Comparison of ENCODE assay signal across 14 cellular contexts in the genomic region with DNA sequence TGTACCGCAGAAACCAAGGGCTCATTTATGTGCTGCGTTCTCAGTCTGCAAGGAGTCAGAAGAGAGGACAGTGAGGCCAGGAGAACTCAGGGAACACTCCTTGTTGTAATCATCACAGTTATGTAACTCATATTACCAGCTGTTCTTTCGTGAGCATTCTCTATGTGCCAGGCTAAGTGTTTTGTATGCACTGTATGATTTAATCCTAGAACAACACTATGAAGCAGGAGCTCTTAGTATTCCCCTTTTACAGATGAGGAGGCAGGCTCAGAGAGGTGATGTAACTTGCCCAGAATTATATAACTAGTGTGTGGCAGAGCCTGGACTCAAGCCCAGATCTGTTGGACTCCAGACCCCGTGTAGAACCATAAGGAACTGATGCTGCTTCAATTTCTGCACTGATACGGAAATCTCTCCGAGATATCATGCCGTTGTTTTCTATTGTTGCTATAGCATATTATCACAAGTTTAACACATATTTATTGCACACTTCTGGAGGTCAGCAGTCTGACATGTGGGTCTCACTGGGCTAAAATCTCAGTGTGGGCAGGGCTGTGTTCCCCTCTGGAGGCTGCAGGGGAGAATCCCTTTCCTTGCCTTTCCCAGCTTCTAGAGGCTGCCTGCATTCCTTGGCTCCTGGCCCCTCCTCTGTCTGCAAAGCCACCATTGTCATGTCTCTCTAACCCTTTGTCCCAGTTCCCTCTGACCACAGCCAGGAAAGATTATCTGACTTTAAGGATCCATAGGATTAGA. TPM values are rescaled to one million over a fixed set of nuclear protein-coding genes. Genes with fewer than 3 reads are reported as not detected.
A peak's percentile ranks its signal among the peaks of the same experiment; 100 is the strongest.
DNase-seq lines count a peak whose midpoint lies in the region; ATAC-seq and TF ChIP-seq lines count a peak whose summit lies in the region.
"Had no signal": no experiment of that assay in that cellular context is flagged by ENCODE, and none has a peak within 500 bp of the region (broad histone marks: within the 10 kb centered on the region; RNA-seq: fewer than 3 reads in every experiment).

No MANE protein-coding gene starts in this region.

- peak in 1 of 4 donors; percentile 45 for TF ChIP-seq EP300 in upper lobe of left lung (IDR thresholded peaks at IDR 0.05)

- TF ChIP-seq POLR2A in right lobe of liver (IDR thresholded peaks at IDR 0.05) (no peak), upper lobe of left lung (IDR thresholded peaks at IDR 0.05) (no peak)

- intact Hi-C loops in right lobe of liver (cut with DNase I) = no loop called here

- TF ChIP-seq CTCF in right lobe of liver (IDR thresholded peaks at IDR 0.05) = no peak
- no peak for TF ChIP-seq CTCF in upper lobe of left lung (IDR thresholded peaks at IDR 0.05)

- peak overlapping the region in 2 of 3 donors; percentile 27 to 38 for H3K4me3 ChIP-seq in right lobe of liver
- no peak overlapping the region for H3K4me3 ChIP-seq in upper lobe of left lung
- H3K4me3 ChIP-seq: gastrocnemius medialis, neural progenitor cell had no signal

- H3K36me3 ChIP-seq in right lobe of liver = no peaks in the 10 kb centered on the region
- no peaks in the 10 kb centered on the region for H3K36me3 ChIP-seq in upper lobe of left lung
- H3K36me3 ChIP-seq: gastrocnemius medialis, neural progenitor cell had no signal

- DNase-seq in DMS79 treated with DMSO at 0.1 percent for 48 hours (lab: John Stamatoyannopoulos, UW) (peak; percentile 15), DMS79 (lab: John Stamatoyannopoulos, UW) (no peak), dedifferentiated amniotic fluid mesenchymal stem cell (ENCODE audit: extremely low spot score) (peak; percentile 50), right lobe of liver (peak; percentile 59 to 88 (median 73)), upper lobe of left lung (peak in 1 of 2 donors; percentile 57), NOMO-1 treated with dmso at 0.1 percent for 144 hours (lab: John Stamatoyannopoulos, UW; ENCODE audit: unreplicated experiment) (no peak)
- DNase-seq: 8988T; activated naive CD8-positive, alpha-beta T cell treated with anti-CD3 and anti-CD28 coated beads, Interleukin-2, amount 10 ng/mL, durations not matched to agents 7 days and 5 days; gastrocnemius medialis; Karpas-422; PC-3 had no signal

- H3K9me3 ChIP-seq in right lobe of liver = no peaks in the 10 kb centered on the region
- H3K9me3 ChIP-seq in upper lobe of left lung = no peaks in the 10 kb centered on the region
- H3K9me3 ChIP-seq: gastrocnemius medialis had no signal

- 4% methylated on average over 6 of the region's 7 CpGs for WGBS in right lobe of liver (ENCODE audit: insufficient coverage, low coverage, low lambda C conversion rate, missing lambda C conversion rate)
- whole genome bisulfite sequencing in upper lobe of left lung, 2 donors = 45 to 67% methylated on average over 7 of the region's 7 CpGs

- peak overlapping the region; percentile 68 to 95 (median 91) for H3K27ac ChIP-seq in right lobe of liver
- peak overlapping the region in 3 of 4 donors; percentile 82 to 85 (median 83) for H3K27ac ChIP-seq in upper lobe of left lung
- H3K27ac ChIP-seq: neural progenitor cell had no signal

- H3K4me1 ChIP-seq in right lobe of liver (peaks cover 0 to 69% (median 25%) of the 10 kb centered on the region in 4 donors), upper lobe of left lung (peaks cover 47 to 52% (median 48%) of the 10 kb centered on the region in 4 donors)

- H3K27me3 ChIP-seq in right lobe of liver (no peaks in the 10 kb centered on the region), upper lobe of left lung (no peaks in the 10 kb centered on the region)
- H3K27me3 ChIP-seq: neural progenitor cell had no signal

- ATAC-seq in right lobe of liver (peak; percentile 46 to 71 (median 60)), upper lobe of left lung (ENCODE audit: low FRiP score in 2 of 2) (peak; percentile 34 to 46), HG02973 (IDR thresholded peaks at IDR 0.05; ENCODE audit: unreplicated experiment) (no peak), HG03565 (IDR thresholded peaks at IDR 0.05; ENCODE audit: unreplicated experiment) (no peak)
- ATAC-seq: PC-3 had no signal

RNA-seq across cellular contexts. Expression of gene CD9, which starts 16.3 kb away (rescaled TPM):
- total RNA-seq in right lobe of liver (10 to 100 TPM; 17.2 to 65.7 (median 34.2) TPM), upper lobe of left lung (100 to 1,000 TPM in 5 of 6 donors, 10 to 100 TPM in 1; 96.4 to 716 (median 484) TPM)

RNA-seq across cellular contexts. Expression of gene VWF, which starts 59.4 kb away (rescaled TPM):
- 10 to 100 TPM in 3 of 6 experiments, 1 to 10 TPM in 3; 5.7 to 16.6 (median 9.6) TPM for total RNA-seq in right lobe of liver
- 100 to 1,000 TPM; 292 to 543 (median 360) TPM for total RNA-seq in upper lobe of left lung
- total RNA-seq: PC-3 had no signal

Comparison
In these comparisons a context has a peak if more than half of its experiments do, and no peak if none do; other contexts are left out.
1. DNase-seq: peak in DMS79 treated with DMSO at 0.1 percent for 48 hours (single experiment), dedifferentiated amniotic fluid mesenchymal stem cell (single experiment) and right lobe of liver (3 of 3); none in DMS79 (single experiment) and NOMO-1 treated with dmso at 0.1 percent for 144 hours (single experiment).
2. ATAC-seq: peak in right lobe of liver (4 of 4) and upper lobe of left lung (2 of 2); none in HG02973 (single experiment) and HG03565 (single experiment).
3. H3K4me3 ChIP-seq: peak in right lobe of liver (2 of 3); none in upper lobe of left lung (0 of 4).
4. RNA of gene VWF, which starts 59.4 kb away (total RNA-seq): 292 to 543 TPM in upper lobe of left lung; 5.7 to 16.6 TPM in right lobe of liver; every median in the first group is over 10 times any median in the second.